1 cellular context compared by ENCODE assay signal in genomic region chrX:153794018-153794896, GRCh38.
A peak's percentile ranks its signal among the peaks of the same experiment; 100 is the strongest.
TF ChIP-seq lines count a peak whose summit lies in the region.

Gene IDH3G (minus strand): TSS chrX:153794375. CDS start chrX:153794326, 49 bp downstream.
Gene SSR4 (plus strand): TSS chrX:153794668. CDS start chrX:153794688, 20 bp downstream.

TF ChIP-seq in HepG2, 621 proteins besides CTCF, POLR2A, EP300 and RAD21 (continued from another document and continues in another):
- TF ChIP-seq, protein P1, sequence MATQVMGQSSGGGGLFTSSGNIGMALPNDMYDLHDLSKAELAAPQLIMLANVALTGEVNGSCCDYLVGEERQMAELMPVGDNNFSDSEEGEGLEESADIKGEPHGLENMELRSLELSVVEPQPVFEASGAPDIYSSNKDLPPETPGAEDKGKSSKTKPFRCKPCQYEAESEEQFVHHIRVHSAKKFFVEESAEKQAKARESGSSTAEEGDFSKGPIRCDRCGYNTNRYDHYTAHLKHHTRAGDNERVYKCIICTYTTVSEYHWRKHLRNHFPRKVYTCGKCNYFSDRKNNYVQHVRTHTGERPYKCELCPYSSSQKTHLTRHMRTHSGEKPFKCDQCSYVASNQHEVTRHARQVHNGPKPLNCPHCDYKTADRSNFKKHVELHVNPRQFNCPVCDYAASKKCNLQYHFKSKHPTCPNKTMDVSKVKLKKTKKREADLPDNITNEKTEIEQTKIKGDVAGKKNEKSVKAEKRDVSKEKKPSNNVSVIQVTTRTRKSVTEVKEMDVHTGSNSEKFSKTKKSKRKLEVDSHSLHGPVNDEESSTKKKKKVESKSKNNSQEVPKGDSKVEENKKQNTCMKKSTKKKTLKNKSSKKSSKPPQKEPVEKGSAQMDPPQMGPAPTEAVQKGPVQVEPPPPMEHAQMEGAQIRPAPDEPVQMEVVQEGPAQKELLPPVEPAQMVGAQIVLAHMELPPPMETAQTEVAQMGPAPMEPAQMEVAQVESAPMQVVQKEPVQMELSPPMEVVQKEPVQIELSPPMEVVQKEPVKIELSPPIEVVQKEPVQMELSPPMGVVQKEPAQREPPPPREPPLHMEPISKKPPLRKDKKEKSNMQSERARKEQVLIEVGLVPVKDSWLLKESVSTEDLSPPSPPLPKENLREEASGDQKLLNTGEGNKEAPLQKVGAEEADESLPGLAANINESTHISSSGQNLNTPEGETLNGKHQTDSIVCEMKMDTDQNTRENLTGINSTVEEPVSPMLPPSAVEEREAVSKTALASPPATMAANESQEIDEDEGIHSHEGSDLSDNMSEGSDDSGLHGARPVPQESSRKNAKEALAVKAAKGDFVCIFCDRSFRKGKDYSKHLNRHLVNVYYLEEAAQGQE (IDR thresholded peaks at IDR 0.05; ENCODE audit: borderline replicate concordance in 1 of 2, low read depth in 1 of 2, low read length in 2 of 2) = no peak
- TF ChIP-seq ZNF674 (CRISPR knock-in tag; IDR thresholded peaks at IDR 0.05; ENCODE audit: low read depth) (no peak), SP4 (CRISPR knock-in tag; IDR thresholded peaks at IDR 0.05) (peak; percentile 85), ZNF260 (CRISPR knock-in tag; IDR thresholded peaks at IDR 0.05; ENCODE audit: borderline replicate concordance, low read depth) (no peak), SAFB2 (CRISPR knock-in tag; IDR thresholded peaks at IDR 0.05; ENCODE audit: borderline replicate concordance, low read depth) (no peak), HOXA9 (CRISPR knock-in tag; IDR thresholded peaks at IDR 0.05; ENCODE audit: borderline replicate concordance) (0 out of 2 replicates have a peak, but pooled peaks have one; percentile 48), HDAC6 (IDR thresholded peaks at IDR 0.05; ENCODE audit: low read depth, low read length) (no peak), ZHX1 (CRISPR knock-in tag; IDR thresholded peaks at IDR 0.05; ENCODE audit: low read depth) (peak; percentile 97), SIN3A (IDR thresholded peaks at IDR 0.05; ENCODE audit: borderline replicate concordance, low read depth, low read length) (no peak), ZNF563 (CRISPR knock-in tag; IDR thresholded peaks at IDR 0.05) (no peak), ZNF503 (CRISPR knock-in tag; IDR thresholded peaks at IDR 0.05) (0 out of 2 replicates have a peak, but pooled peaks have one; percentile 42), CHCHD3 (CRISPR knock-in tag; IDR thresholded peaks at IDR 0.05) (no peak), HMG20A (CRISPR knock-in tag; IDR thresholded peaks at IDR 0.05; ENCODE audit: borderline replicate concordance) (no peak), KDM5B (CRISPR knock-in tag; IDR thresholded peaks at IDR 0.05; ENCODE audit: borderline replicate concordance) (peak; percentile 31; the same call in 1 of the 2 replicates), IRF2 (CRISPR knock-in tag; IDR thresholded peaks at IDR 0.05) (peak; percentile 40; the same call in 1 of the 2 replicates), ZNF501 (CRISPR knock-in tag; IDR thresholded peaks at IDR 0.05) (no peak; the same call in none of the 2 replicates), FOXM1 (CRISPR knock-in tag; IDR thresholded peaks at IDR 0.05) (no peak), MYC (CRISPR knock-in tag; IDR thresholded peaks at IDR 0.05; ENCODE audit: borderline replicate concordance) (peak; percentile 78), THAP11 (CRISPR knock-in tag; IDR thresholded peaks at IDR 0.05) (peak; percentile 90), MEIS1 (CRISPR knock-in tag; IDR thresholded peaks at IDR 0.05; ENCODE audit: borderline replicate concordance) (no peak), SP1 (IDR thresholded peaks at IDR 0.05) (peak; percentile 65; the same call in 1 of the 2 replicates), SP1 (CRISPR knock-in tag; IDR thresholded peaks at IDR 0.05) (0 out of 2 replicates have a peak, but pooled peaks have one; percentile 52), GABPA (IDR thresholded peaks at IDR 0.05; ENCODE audit: low read depth, low read length) (no peak), GABPA (CRISPR knock-in tag; IDR thresholded peaks at IDR 0.05; ENCODE audit: low read depth) (peak; percentile 77), ZNF510 (CRISPR knock-in tag; IDR thresholded peaks at IDR 0.05; ENCODE audit: low read depth) (no peak), SOX13 (IDR thresholded peaks at IDR 0.05) (no peak), SOX13 (CRISPR knock-in tag; conservative IDR thresholded peaks at IDR 0.05 in 1 of 2, IDR thresholded peaks at IDR 0.05 in 1 of 2) (no peak), FOXA1 (IDR thresholded peaks at IDR 0.05) (no peak), FOXA1 (CRISPR knock-in tag; IDR thresholded peaks at IDR 0.05) (no peak), NR1H2 (CRISPR knock-in tag; IDR thresholded peaks at IDR 0.05; ENCODE audit: borderline replicate concordance, low read depth) (no peak), ZKSCAN1 (IDR thresholded peaks at IDR 0.05; ENCODE audit: low read length) (no peak), POGK (CRISPR knock-in tag; conservative IDR thresholded peaks at IDR 0.05) (0 out of 2 replicates have a peak, but pooled peaks have one; percentile 38), ZNF367 (CRISPR knock-in tag; IDR thresholded peaks at IDR 0.05; ENCODE audit: borderline replicate concordance) (no peak), HNRNPK (IDR thresholded peaks at IDR 0.05; ENCODE audit: low read depth, low read length, poor library complexity, severe bottlenecking) (peak; percentile 63), SRSF4 (IDR thresholded peaks at IDR 0.05; ENCODE audit: low read depth, low read length, poor library complexity, severe bottlenecking) (no peak), ATAD3A (CRISPR knock-in tag; IDR thresholded peaks at IDR 0.05) (no peak), ZNF251 (CRISPR knock-in tag; IDR thresholded peaks at IDR 0.05) (no peak), ZSCAN25 (CRISPR knock-in tag; IDR thresholded peaks at IDR 0.05) (no peak), SAP130 (CRISPR knock-in tag; IDR thresholded peaks at IDR 0.05; ENCODE audit: low read depth) (peak; percentile 82), SOX5 (CRISPR knock-in tag; IDR thresholded peaks at IDR 0.05; ENCODE audit: borderline replicate concordance) (peak; percentile 46; the same call in 1 of the 2 replicates), REPIN1 (CRISPR knock-in tag; IDR thresholded peaks at IDR 0.05; ENCODE audit: borderline replicate concordance, low read depth) (peak; percentile 74; the same call in 1 of the 2 replicates), ZNF274 (CRISPR knock-in tag; IDR thresholded peaks at IDR 0.05) (peak; percentile 55; the same call in 1 of the 2 replicates), RFX1 (IDR thresholded peaks at IDR 0.05) (no peak), NAIF1 (CRISPR knock-in tag; IDR thresholded peaks at IDR 0.05; ENCODE audit: borderline replicate concordance) (no peak), TRIM24 (CRISPR knock-in tag; IDR thresholded peaks at IDR 0.05) (no peak), BRD4 (CRISPR knock-in tag; IDR thresholded peaks at IDR 0.05) (no peak), NR3C1 (CRISPR knock-in tag; IDR thresholded peaks at IDR 0.05) (no peak), ZNF383 (CRISPR knock-in tag; IDR thresholded peaks at IDR 0.05; ENCODE audit: borderline replicate concordance) (no peak), STAG1 (CRISPR knock-in tag; IDR thresholded peaks at IDR 0.05) (no peak)
- TF ChIP-seq, protein P2, sequence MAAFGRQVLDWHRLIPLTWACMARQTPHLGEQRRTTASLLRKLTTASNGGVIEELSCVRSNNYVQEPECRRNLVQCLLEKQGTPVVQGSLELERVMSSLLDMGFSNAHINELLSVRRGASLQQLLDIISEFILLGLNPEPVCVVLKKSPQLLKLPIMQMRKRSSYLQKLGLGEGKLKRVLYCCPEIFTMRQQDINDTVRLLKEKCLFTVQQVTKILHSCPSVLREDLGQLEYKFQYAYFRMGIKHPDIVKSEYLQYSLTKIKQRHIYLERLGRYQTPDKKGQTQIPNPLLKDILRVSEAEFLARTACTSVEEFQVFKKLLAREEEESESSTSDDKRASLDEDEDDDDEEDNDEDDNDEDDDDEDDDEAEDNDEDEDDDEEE (CRISPR knock-in tag; IDR thresholded peaks at IDR 0.05) = 0 out of 2 replicates have a peak, but pooled peaks have one; percentile 67
- TF ChIP-seq, protein P3, sequence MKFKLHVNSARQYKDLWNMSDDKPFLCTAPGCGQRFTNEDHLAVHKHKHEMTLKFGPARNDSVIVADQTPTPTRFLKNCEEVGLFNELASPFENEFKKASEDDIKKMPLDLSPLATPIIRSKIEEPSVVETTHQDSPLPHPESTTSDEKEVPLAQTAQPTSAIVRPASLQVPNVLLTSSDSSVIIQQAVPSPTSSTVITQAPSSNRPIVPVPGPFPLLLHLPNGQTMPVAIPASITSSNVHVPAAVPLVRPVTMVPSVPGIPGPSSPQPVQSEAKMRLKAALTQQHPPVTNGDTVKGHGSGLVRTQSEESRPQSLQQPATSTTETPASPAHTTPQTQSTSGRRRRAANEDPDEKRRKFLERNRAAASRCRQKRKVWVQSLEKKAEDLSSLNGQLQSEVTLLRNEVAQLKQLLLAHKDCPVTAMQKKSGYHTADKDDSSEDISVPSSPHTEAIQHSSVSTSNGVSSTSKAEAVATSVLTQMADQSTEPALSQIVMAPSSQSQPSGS (CRISPR knock-in tag; IDR thresholded peaks at IDR 0.05) = peak; percentile 20; the same call in 1 of the 2 replicates
- TF ChIP-seq, protein P4, sequence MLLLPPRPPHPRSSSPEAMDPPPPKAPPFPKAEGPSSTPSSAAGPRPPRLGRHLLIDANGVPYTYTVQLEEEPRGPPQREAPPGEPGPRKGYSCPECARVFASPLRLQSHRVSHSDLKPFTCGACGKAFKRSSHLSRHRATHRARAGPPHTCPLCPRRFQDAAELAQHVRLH (CRISPR knock-in tag; IDR thresholded peaks at IDR 0.05; ENCODE audit: borderline replicate concordance, low read depth) = 0 out of 2 replicates have a peak, but pooled peaks have one; percentile 29
- TF ChIP-seq, protein P5, sequence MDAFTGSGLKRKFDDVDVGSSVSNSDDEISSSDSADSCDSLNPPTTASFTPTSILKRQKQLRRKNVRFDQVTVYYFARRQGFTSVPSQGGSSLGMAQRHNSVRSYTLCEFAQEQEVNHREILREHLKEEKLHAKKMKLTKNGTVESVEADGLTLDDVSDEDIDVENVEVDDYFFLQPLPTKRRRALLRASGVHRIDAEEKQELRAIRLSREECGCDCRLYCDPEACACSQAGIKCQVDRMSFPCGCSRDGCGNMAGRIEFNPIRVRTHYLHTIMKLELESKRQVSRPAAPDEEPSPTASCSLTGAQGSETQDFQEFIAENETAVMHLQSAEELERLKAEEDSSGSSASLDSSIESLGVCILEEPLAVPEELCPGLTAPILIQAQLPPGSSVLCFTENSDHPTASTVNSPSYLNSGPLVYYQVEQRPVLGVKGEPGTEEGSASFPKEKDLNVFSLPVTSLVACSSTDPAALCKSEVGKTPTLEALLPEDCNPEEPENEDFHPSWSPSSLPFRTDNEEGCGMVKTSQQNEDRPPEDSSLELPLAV (CRISPR knock-in tag; conservative IDR thresholded peaks at IDR 0.05; ENCODE audit: low read depth) = no peak
- TF ChIP-seq, protein P6, sequence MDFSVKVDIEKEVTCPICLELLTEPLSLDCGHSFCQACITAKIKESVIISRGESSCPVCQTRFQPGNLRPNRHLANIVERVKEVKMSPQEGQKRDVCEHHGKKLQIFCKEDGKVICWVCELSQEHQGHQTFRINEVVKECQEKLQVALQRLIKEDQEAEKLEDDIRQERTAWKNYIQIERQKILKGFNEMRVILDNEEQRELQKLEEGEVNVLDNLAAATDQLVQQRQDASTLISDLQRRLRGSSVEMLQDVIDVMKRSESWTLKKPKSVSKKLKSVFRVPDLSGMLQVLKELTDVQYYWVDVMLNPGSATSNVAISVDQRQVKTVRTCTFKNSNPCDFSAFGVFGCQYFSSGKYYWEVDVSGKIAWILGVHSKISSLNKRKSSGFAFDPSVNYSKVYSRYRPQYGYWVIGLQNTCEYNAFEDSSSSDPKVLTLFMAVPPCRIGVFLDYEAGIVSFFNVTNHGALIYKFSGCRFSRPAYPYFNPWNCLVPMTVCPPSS (IDR thresholded peaks at IDR 0.05) = no peak
